ENCODE assay signal across 21 cellular contexts in the genomic region with DNA sequence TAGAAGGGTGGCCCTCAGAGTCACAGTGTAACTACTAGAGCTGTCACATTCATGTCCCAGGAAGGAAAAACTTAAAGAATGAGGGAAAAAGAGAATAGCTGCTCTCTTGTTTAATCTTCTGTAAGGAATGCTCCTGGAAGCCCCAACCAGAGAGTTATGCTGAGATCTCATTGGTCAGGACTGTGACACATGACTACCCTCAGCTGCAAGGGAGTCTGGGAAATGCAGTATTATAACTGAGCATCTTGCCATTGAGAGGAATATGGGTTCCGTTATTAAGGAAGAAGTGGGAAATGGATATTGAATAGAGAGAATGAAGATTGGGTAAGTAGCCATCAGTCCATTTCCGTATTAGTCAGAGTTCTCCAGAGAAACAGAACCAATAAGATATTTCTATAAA.
DNase-seq lines count a peak whose midpoint lies in the region; ATAC-seq, FAIRE-seq and TF ChIP-seq lines count a peak whose summit lies in the region.
"Had no signal": no experiment of that assay in that cellular context is flagged by ENCODE, and none has a peak within 500 bp of the region (broad histone marks: within the 10 kb centered on the region; RNA-seq: fewer than 3 reads in every experiment).

No MANE protein-coding gene starts in this region.

- no TSS peak for BruUV-seq in K562 (replicated peaks; lab: Mats Ljungman, UMichigan)

- CTCF ChIA-PET in SK-N-SH (lab: Yijun Ruan, JAX): no interaction called here
- CTCF ChIA-PET in K562 (lab: Yijun Ruan, JAX; ENCODE audit: low intra/inter-chr PET ratio): no interaction called here

- no peak for TF ChIP-seq RAD21 in SK-N-SH (IDR thresholded peaks at IDR 0.05; ENCODE audit: low read length)
- no peak for TF ChIP-seq RAD21 in Ishikawa (IDR thresholded peaks at IDR 0.05; ENCODE audit: low read depth)
- TF ChIP-seq RAD21 in K562 (CRISPR knock-in tag; conservative IDR thresholded peaks at IDR 0.05 in 1 of 2, IDR thresholded peaks at IDR 0.05 in 1 of 2): no peak

- DNase-seq in SK-N-SH (no peak), D721Med (ENCODE audit: insufficient read length, low spot score) (no peak), K562 (ENCODE audit: extremely low read depth in 1 of 4, low spot score in 3 of 4) (peak in 3 of 4 experiments; percentile 7 to 13 (median 8)), upper lobe of left lung (no peak)
- DNase-seq: AML-193; Caco-2; Calu3; CD4-positive, alpha-beta T cell; CD8-positive, alpha-beta T cell; DMS79 treated with DMSO at 0.1 percent for 48 hours; GF-D8 had no signal

- no peaks in the 10 kb centered on the region for H3K9me1 ChIP-seq in K562 (ENCODE audit: control insufficient read depth, insufficient read depth, low read length)

- no peaks in the 10 kb centered on the region for H3K9me2 ChIP-seq in SK-N-SH

- 86% methylated on average over 2 of the region's 2 CpGs for WGBS in SK-N-SH (ENCODE audit: low lambda C conversion rate)
- WGBS in K562 (ENCODE audit: insufficient coverage, low coverage, missing lambda C conversion rate): 0% methylated on average over 2 of the region's 2 CpGs
- WGBS in upper lobe of left lung, 2 donors: 97 to 98% methylated on average over 2 of the region's 2 CpGs

- H3K9me3 ChIP-seq in SK-N-SH (no peaks in the 10 kb centered on the region), K562 (replicated peaks; ENCODE audit: control insufficient read depth, insufficient read depth, low read depth, low read length) (no peaks in the 10 kb centered on the region), upper lobe of left lung (no peaks in the 10 kb centered on the region)
- H3K9me3 ChIP-seq: A549, Caco-2 had no signal

- H3K36me3 ChIP-seq in SK-N-SH (replicated peaks in 1 of 2; ENCODE audit: control insufficient read depth in 1 of 2, insufficient read depth in 2 of 2, low read length in 1 of 2): no peaks in the 10 kb centered on the region
- no peaks in the 10 kb centered on the region for H3K36me3 ChIP-seq in K562 (ENCODE audit: control insufficient read depth, insufficient read depth, low read length)
- H3K36me3 ChIP-seq in upper lobe of left lung: no peaks in the 10 kb centered on the region
- H3K36me3 ChIP-seq: BLaER1 treated with 17β-estradiol and CSF1 and Interleukin-3, amounts not matched to agents 10 nM and 100 nM had no signal

- no peak; the same call in 2 of the 3 replicates for ATAC-seq in SK-N-SH treated with all-trans-retinoic acid at 6 μM for 48 hours
- no peak for ATAC-seq in K562
- ATAC-seq in upper lobe of left lung (ENCODE audit: low FRiP score in 2 of 2): no peak
- ATAC-seq in GM21367 (IDR thresholded peaks at IDR 0.05; ENCODE audit: unreplicated experiment): no peak
- ATAC-seq: A549; CD8-positive, alpha-beta T cell had no signal

- in situ Hi-C loops in K562 (cut with MboI): no loop called here

- FAIRE-seq in D721Med (lab: Jason Lieb, UNC) (peak; percentile 84), K562 (lab: Jason Lieb, UNC) (no peak)
- FAIRE-seq: A549, G401.6, GM12891, GM19239 had no signal

- H3K27me3 ChIP-seq in SK-N-SH (ENCODE audit: insufficient read depth): no peaks in the 10 kb centered on the region
- H3K27me3 ChIP-seq in K562 (ENCODE audit: control insufficient read depth in 2 of 2, insufficient read depth in 2 of 2, low read length in 2 of 2): no peaks in the 10 kb centered on the region
- H3K27me3 ChIP-seq in upper lobe of left lung: no peaks in the 10 kb centered on the region
- H3K27me3 ChIP-seq: BLaER1 treated with 17β-estradiol and CSF1 and Interleukin-3, amounts not matched to agents 10 nM and 100 nM had no signal

- H4K20me1 ChIP-seq in SK-N-SH (ENCODE audit: insufficient read depth) (no peaks in the 10 kb centered on the region), K562 (replicated peaks; ENCODE audit: control insufficient read depth, insufficient read depth, low read length) (no peaks in the 10 kb centered on the region)
- H4K20me1 ChIP-seq: BLaER1 treated with 17β-estradiol and CSF1 and Interleukin-3, amounts not matched to agents 10 nM and 100 nM had no signal

- TF ChIP-seq EP300 in SK-N-SH (IDR thresholded peaks at IDR 0.05; ENCODE audit: borderline replicate concordance in 1 of 2, low read depth in 1 of 2, low read length in 1 of 2) (no peak), Ishikawa (IDR thresholded peaks at IDR 0.05; ENCODE audit: borderline replicate concordance) (no peak), K562 (IDR thresholded peaks at IDR 0.05; ENCODE audit: low read length) (no peak), upper lobe of left lung (IDR thresholded peaks at IDR 0.05) (no peak)

- H3K4me2 ChIP-seq in SK-N-SH (no peak overlapping the region), K562 (ENCODE audit: insufficient read depth, low read length) (no peak overlapping the region)
- H3K4me2 ChIP-seq: A549; BLaER1 treated with 17β-estradiol and CSF1 and Interleukin-3, amounts not matched to agents 10 nM and 100 nM had no signal

- H2AFZ ChIP-seq in SK-N-SH (ENCODE audit: low read depth) (no peak overlapping the region), K562 (ENCODE audit: low read depth, low read length) (no peak overlapping the region)

- POLR2A ChIA-PET in SK-N-SH (lab: Yijun Ruan, JAX): no interaction called here
- POLR2A ChIA-PET in K562 (lab: Yijun Ruan, JAX): interaction anchor here (0.6 kb wide), 1 partner anchor 56 kb away, joined by 3 read pairs; no protein-coding TSS in a partner anchor

- no peak for TF ChIP-seq CTCF in SK-N-SH (IDR thresholded peaks at IDR 0.05)
- TF ChIP-seq CTCF in D721Med (IDR thresholded peaks at IDR 0.05; ENCODE audit: insufficient read depth, missing control alignments): no peak
- TF ChIP-seq CTCF in K562 (IDR thresholded peaks at IDR 0.05 in 2 of 3, conservative IDR thresholded peaks at IDR 0.05 in 1 of 3; ENCODE audit: insufficient read depth in 2 of 3, low read depth in 1 of 3, low read length in 3 of 3): no peak
- TF ChIP-seq CTCF in upper lobe of left lung (IDR thresholded peaks at IDR 0.05): no peak

- no peak overlapping the region for H3K4me3 ChIP-seq in SK-N-SH (ENCODE audit: low read depth in 2 of 2, low read length in 1 of 2)
- no peak overlapping the region for H3K4me3 ChIP-seq in K562
- H3K4me3 ChIP-seq in upper lobe of left lung: no peak overlapping the region
- H3K4me3 ChIP-seq: A549; BLaER1 treated with 17β-estradiol and CSF1 and Interleukin-3, amounts not matched to agents 10 nM and 100 nM had no signal

- H3K9ac ChIP-seq in SK-N-SH (no peak overlapping the region), K562 (ENCODE audit: insufficient read depth in 1 of 2, low read depth in 2 of 2, low read length in 2 of 2) (no peak overlapping the region)
- H3K9ac ChIP-seq: BLaER1 treated with 17β-estradiol and CSF1 and Interleukin-3, amounts not matched to agents 10 nM and 100 nM had no signal

- TF ChIP-seq POLR2A in K562 (conservative IDR thresholded peaks at IDR 0.05): no peak
- TF ChIP-seq POLR2A in upper lobe of left lung (IDR thresholded peaks at IDR 0.05): no peak

- H3K4me1 ChIP-seq in SK-N-SH (ENCODE audit: control insufficient read depth in 1 of 2, insufficient read depth in 2 of 2, low read depth in 1 of 2, low read length in 1 of 2): no peaks in the 10 kb centered on the region
- H3K4me1 ChIP-seq in K562 (replicated peaks in 1 of 2; ENCODE audit: control insufficient read depth in 2 of 2, insufficient read depth in 2 of 2, low read length in 2 of 2): no peaks in the 10 kb centered on the region; a peak in 2 of 5 replicates
- H3K4me1 ChIP-seq in upper lobe of left lung: no peaks in the 10 kb centered on the region
- H3K4me1 ChIP-seq: A549; BLaER1 treated with 17β-estradiol and CSF1 and Interleukin-3, amounts not matched to agents 10 nM and 100 nM; Caco-2 had no signal

- H3K79me2 ChIP-seq in SK-N-SH (ENCODE audit: insufficient read depth) (no peaks in the 10 kb centered on the region), K562 (ENCODE audit: control insufficient read depth, insufficient read depth, low read length) (no peaks in the 10 kb centered on the region)

- H3F3A ChIP-seq in SK-N-SH (replicated peaks; ENCODE audit: insufficient read depth): no peaks in the 10 kb centered on the region

- intact Hi-C loops in K562 (cut with micrococcal nuclease): no loop called here

- no peak overlapping the region for H3K27ac ChIP-seq in SK-N-SH (ENCODE audit: low read depth in 2 of 2, low read length in 1 of 2)
- H3K27ac ChIP-seq in K562 (ENCODE audit: extremely low read depth, low read depth, low read length): no peak overlapping the region
- H3K27ac ChIP-seq in upper lobe of left lung: no peak overlapping the region
- H3K27ac ChIP-seq: 22Rv1; A549; BLaER1 treated with 17β-estradiol and CSF1 and Interleukin-3, amounts not matched to agents 10 nM and 100 nM; C4-2B had no signal

TF ChIP-seq in Ishikawa, 13 proteins besides CTCF, POLR2A, EP300 and RAD21:
- TF ChIP-seq, protein P1, sequence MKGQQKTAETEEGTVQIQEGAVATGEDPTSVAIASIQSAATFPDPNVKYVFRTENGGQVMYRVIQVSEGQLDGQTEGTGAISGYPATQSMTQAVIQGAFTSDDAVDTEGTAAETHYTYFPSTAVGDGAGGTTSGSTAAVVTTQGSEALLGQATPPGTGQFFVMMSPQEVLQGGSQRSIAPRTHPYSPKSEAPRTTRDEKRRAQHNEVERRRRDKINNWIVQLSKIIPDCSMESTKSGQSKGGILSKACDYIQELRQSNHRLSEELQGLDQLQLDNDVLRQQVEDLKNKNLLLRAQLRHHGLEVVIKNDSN (IDR thresholded peaks at IDR 0.05): peak; percentile 74
- no peak for TF ChIP-seq NFIC (IDR thresholded peaks at IDR 0.05)

TF ChIP-seq in K562, 482 proteins besides CTCF, POLR2A, EP300 and RAD21:
- TF ChIP-seq XRCC3 (IDR thresholded peaks at IDR 0.05): no peak
- TF ChIP-seq, protein P2, sequence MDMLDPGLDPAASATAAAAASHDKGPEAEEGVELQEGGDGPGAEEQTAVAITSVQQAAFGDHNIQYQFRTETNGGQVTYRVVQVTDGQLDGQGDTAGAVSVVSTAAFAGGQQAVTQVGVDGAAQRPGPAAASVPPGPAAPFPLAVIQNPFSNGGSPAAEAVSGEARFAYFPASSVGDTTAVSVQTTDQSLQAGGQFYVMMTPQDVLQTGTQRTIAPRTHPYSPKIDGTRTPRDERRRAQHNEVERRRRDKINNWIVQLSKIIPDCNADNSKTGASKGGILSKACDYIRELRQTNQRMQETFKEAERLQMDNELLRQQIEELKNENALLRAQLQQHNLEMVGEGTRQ (CRISPR knock-in tag; IDR thresholded peaks at IDR 0.05): peak; percentile 47

Comparison
In these comparisons a context has a peak if more than half of its experiments do, and no peak if none do; other contexts are left out.
1. DNase-seq: peak in K562 (3 of 4); none in SK-N-SH (single experiment), D721Med (single experiment) and upper lobe of left lung (0 of 2).